8 cellular contexts compared by ENCODE assay signal in genomic region chr19:57887195-57887941, GRCh38. TPM values are rescaled to one million over a fixed set of nuclear protein-coding genes. Genes with fewer than 3 reads are reported as not detected.
DNase-seq lines count a peak whose midpoint lies in the region; ATAC-seq lines count a peak whose summit lies in the region.

No MANE protein-coding gene starts in this region.

- peaks cover 18% of the 10 kb centered on the region for H3K36me3 ChIP-seq in iPS-15b (ENCODE audit: control insufficient read depth, insufficient read depth, low read length)

- H3K36me3 Mint-ChIP-seq in activated T-cell treated with anti-CD3 and anti-CD28 coated beads, Interleukin-2, amount 50 U/mL, for 24 hours (ENCODE audit: low read depth), result peaks cover 84% of the 10 kb centered on the region
- H3K36me3 Mint-ChIP-seq in activated T-helper 1 cell treated with anti-CD3 and anti-CD28 coated beads, Interleukin-12 subunit alpha, Interleukin-12 subunit beta, Interleukin-2, Interleukin-4 antibody, amounts not matched to agents 30 ng/mL and 10 ng/mL and 1 ng/mL, durations not matched to agents 14 hours and 24 hours and 36 hours (ENCODE audit: low read depth), result peaks cover 34% of the 10 kb centered on the region
- H3K36me3 Mint-ChIP-seq in stimulated activated memory B cell treated with anti-CD40 and anti-IgM and Interleukin-4, amounts not matched to agents 10 μg/mL and 1 μg/mL and 100 μg/mL, for 72 hours, result peaks cover 60% of the 10 kb centered on the region

- no peak for DNase-seq in activated T-cell treated with anti-CD3 and anti-CD28 coated beads, Interleukin-2, amount 50 U/mL, for 24 hours
- no peak for DNase-seq in activated T-cell treated with anti-CD3 and anti-CD28 coated beads for 4 hours
- no peak for DNase-seq in activated T-helper 1 cell treated with anti-CD3 and anti-CD28 coated beads, Interleukin-12 subunit alpha, Interleukin-12 subunit beta, Interleukin-2, Interleukin-4 antibody, amounts not matched to agents 30 ng/mL and 10 ng/mL and 1 ng/mL, durations not matched to agents 14 hours and 24 hours and 36 hours (ENCODE audit: low spot score)
- no peak for DNase-seq in activated CD8-positive, alpha-beta memory T cell treated with anti-CD3 and anti-CD28 coated beads, Interleukin-2, amount 50 U/mL, for 4 hours

- peaks cover 23% of the 10 kb centered on the region for H3K4me1 Mint-ChIP-seq in activated T-cell treated with anti-CD3 and anti-CD28 coated beads, Interleukin-2, amount 50 U/mL, for 24 hours (ENCODE audit: low read depth)
- peaks cover 10% of the 10 kb centered on the region for H3K4me1 Mint-ChIP-seq in activated T-helper 1 cell treated with anti-CD3 and anti-CD28 coated beads, Interleukin-12 subunit alpha, Interleukin-12 subunit beta, Interleukin-2, Interleukin-4 antibody, amounts not matched to agents 30 ng/mL and 10 ng/mL and 1 ng/mL, durations not matched to agents 14 hours and 24 hours and 36 hours (ENCODE audit: low read depth)
- peaks cover 51% of the 10 kb centered on the region for H3K4me1 Mint-ChIP-seq in stimulated activated memory B cell treated with anti-CD40 and anti-IgM and Interleukin-4, amounts not matched to agents 10 μg/mL and 1 μg/mL and 100 μg/mL, for 72 hours

- peaks cover 6% of the 10 kb centered on the region for H3K4me1 ChIP-seq in iPS-15b (ENCODE audit: control insufficient read depth, insufficient read depth, low read length)

- intact Hi-C loops in activated T-helper 1 cell treated with anti-CD3 and anti-CD28 coated beads, Interleukin-12 subunit alpha, Interleukin-12 subunit beta, Interleukin-2, Interleukin-4 antibody, amounts not matched to agents 30 ng/mL and 10 ng/mL and 1 ng/mL, durations not matched to agents 14 hours and 24 hours and 36 hours (cut with micrococcal nuclease), result no loop called here

- no peak for ATAC-seq in stimulated activated memory B cell treated with anti-CD40 and anti-IgM and Interleukin-4, amounts not matched to agents 10 μg/mL and 1 μg/mL and 100 μg/mL, for 72 hours
- ATAC-seq in HG03135 (IDR thresholded peaks at IDR 0.05; ENCODE audit: unreplicated experiment), result no peak
- ATAC-seq in GM18858 (IDR thresholded peaks at IDR 0.05; ENCODE audit: unreplicated experiment), result no peak

- peak overlapping the region; percentile 99 for H3K9ac ChIP-seq in iPS-15b (ENCODE audit: low read depth, low read length)

- no peaks in the 10 kb centered on the region for H3K27me3 Mint-ChIP-seq in activated T-cell treated with anti-CD3 and anti-CD28 coated beads, Interleukin-2, amount 50 U/mL, for 24 hours
- no peaks in the 10 kb centered on the region for H3K27me3 Mint-ChIP-seq in activated T-helper 1 cell treated with anti-CD3 and anti-CD28 coated beads, Interleukin-12 subunit alpha, Interleukin-12 subunit beta, Interleukin-2, Interleukin-4 antibody, amounts not matched to agents 30 ng/mL and 10 ng/mL and 1 ng/mL, durations not matched to agents 14 hours and 24 hours and 36 hours (ENCODE audit: insufficient read depth)
- no peaks in the 10 kb centered on the region for H3K27me3 Mint-ChIP-seq in stimulated activated memory B cell treated with anti-CD40 and anti-IgM and Interleukin-4, amounts not matched to agents 10 μg/mL and 1 μg/mL and 100 μg/mL, for 72 hours

- H3K27me3 ChIP-seq in iPS-15b (ENCODE audit: control insufficient read depth, insufficient read depth, low read length), result no peaks in the 10 kb centered on the region

- H3K27ac Mint-ChIP-seq in activated T-cell treated with anti-CD3 and anti-CD28 coated beads, Interleukin-2, amount 50 U/mL, for 24 hours, result no peak overlapping the region
- no peak overlapping the region for H3K27ac Mint-ChIP-seq in activated T-helper 1 cell treated with anti-CD3 and anti-CD28 coated beads, Interleukin-12 subunit alpha, Interleukin-12 subunit beta, Interleukin-2, Interleukin-4 antibody, amounts not matched to agents 30 ng/mL and 10 ng/mL and 1 ng/mL, durations not matched to agents 14 hours and 24 hours and 36 hours
- H3K27ac Mint-ChIP-seq in stimulated activated memory B cell treated with anti-CD40 and anti-IgM and Interleukin-4, amounts not matched to agents 10 μg/mL and 1 μg/mL and 100 μg/mL, for 72 hours, result peak overlapping the region; percentile 92

- peak overlapping the region; percentile 81 for H3K4me3 ChIP-seq in iPS-15b (ENCODE audit: low read depth, low read length)

- peaks cover 53% of the 10 kb centered on the region for H3K9me3 Mint-ChIP-seq in activated T-cell treated with anti-CD3 and anti-CD28 coated beads, Interleukin-2, amount 50 U/mL, for 24 hours
- H3K9me3 Mint-ChIP-seq in activated T-helper 1 cell treated with anti-CD3 and anti-CD28 coated beads, Interleukin-12 subunit alpha, Interleukin-12 subunit beta, Interleukin-2, Interleukin-4 antibody, amounts not matched to agents 30 ng/mL and 10 ng/mL and 1 ng/mL, durations not matched to agents 14 hours and 24 hours and 36 hours, result peaks cover 53% of the 10 kb centered on the region
- H3K9me3 Mint-ChIP-seq in stimulated activated memory B cell treated with anti-CD40 and anti-IgM and Interleukin-4, amounts not matched to agents 10 μg/mL and 1 μg/mL and 100 μg/mL, for 72 hours, result peaks cover 3% of the 10 kb centered on the region

- no peaks in the 10 kb centered on the region for H3K9me3 ChIP-seq in iPS-15b (ENCODE audit: control insufficient read depth, insufficient read depth, low read length)

- peak overlapping the region; percentile 91 for H3K4me3 Mint-ChIP-seq in activated T-cell treated with anti-CD3 and anti-CD28 coated beads, Interleukin-2, amount 50 U/mL, for 24 hours
- H3K4me3 Mint-ChIP-seq in activated T-helper 1 cell treated with anti-CD3 and anti-CD28 coated beads, Interleukin-12 subunit alpha, Interleukin-12 subunit beta, Interleukin-2, Interleukin-4 antibody, amounts not matched to agents 30 ng/mL and 10 ng/mL and 1 ng/mL, durations not matched to agents 14 hours and 24 hours and 36 hours, result peak overlapping the region; percentile 89
- peak overlapping the region; percentile 96 for H3K4me3 Mint-ChIP-seq in stimulated activated memory B cell treated with anti-CD40 and anti-IgM and Interleukin-4, amounts not matched to agents 10 μg/mL and 1 μg/mL and 100 μg/mL, for 72 hours

RNA-seq across cellular contexts. Expression of gene ZNF814, which starts 1.5 kb away (rescaled TPM):
- 14.1 and 15.7 TPM in 2 replicates for total RNA-seq in activated T-helper 1 cell treated with anti-CD3 and anti-CD28 coated beads, Interleukin-12 subunit alpha, Interleukin-12 subunit beta, Interleukin-2, Interleukin-4 antibody, amounts not matched to agents 30 ng/mL and 10 ng/mL and 1 ng/mL, durations not matched to agents 14 hours and 24 hours and 36 hours

RNA-seq across cellular contexts. Expression of gene ZNF417, which starts 29.0 kb away (rescaled TPM):
- 10.9 and 11.6 TPM in 2 replicates for total RNA-seq in activated T-helper 1 cell treated with anti-CD3 and anti-CD28 coated beads, Interleukin-12 subunit alpha, Interleukin-12 subunit beta, Interleukin-2, Interleukin-4 antibody, amounts not matched to agents 30 ng/mL and 10 ng/mL and 1 ng/mL, durations not matched to agents 14 hours and 24 hours and 36 hours

RNA-seq across cellular contexts. Expression of gene ZNF587, which starts 37.7 kb away (rescaled TPM):
- 29.4 and 29.6 TPM in 2 replicates for total RNA-seq in activated T-helper 1 cell treated with anti-CD3 and anti-CD28 coated beads, Interleukin-12 subunit alpha, Interleukin-12 subunit beta, Interleukin-2, Interleukin-4 antibody, amounts not matched to agents 30 ng/mL and 10 ng/mL and 1 ng/mL, durations not matched to agents 14 hours and 24 hours and 36 hours

RNA-seq across cellular contexts. Expression of gene ZNF418, which starts 47.8 kb away (rescaled TPM):
- 0.70 and 3.6 TPM in 2 replicates for total RNA-seq in activated T-helper 1 cell treated with anti-CD3 and anti-CD28 coated beads, Interleukin-12 subunit alpha, Interleukin-12 subunit beta, Interleukin-2, Interleukin-4 antibody, amounts not matched to agents 30 ng/mL and 10 ng/mL and 1 ng/mL, durations not matched to agents 14 hours and 24 hours and 36 hours

RNA-seq across cellular contexts. Expression of gene ZNF587B, which starts 57.3 kb away (rescaled TPM):
- total RNA-seq in activated T-helper 1 cell treated with anti-CD3 and anti-CD28 coated beads, Interleukin-12 subunit alpha, Interleukin-12 subunit beta, Interleukin-2, Interleukin-4 antibody, amounts not matched to agents 30 ng/mL and 10 ng/mL and 1 ng/mL, durations not matched to agents 14 hours and 24 hours and 36 hours, result 25.1 and 26.7 TPM in 2 replicates
